Comparison of ENCODE assay signal across 23 cellular contexts in genomic region chr18:28124239-28125029, GRCh38. TPM values are rescaled to one million over a fixed set of nuclear protein-coding genes. Genes with fewer than 3 reads are reported as not detected.
DNase-seq lines count a peak whose midpoint lies in the region; FAIRE-seq and TF ChIP-seq lines count a peak whose summit lies in the region.
"Had no signal": no experiment of that assay in that cellular context is flagged by ENCODE, and none has a peak within 500 bp of the region (broad histone marks: within the 10 kb centered on the region; RNA-seq: fewer than 3 reads in every experiment).

No MANE protein-coding gene starts in this region.

- intact Hi-C loops in left ventricle myocardium inferior (cut with micrococcal nuclease) (no loop called here), cardiac septum (cut with DNase I) (loop anchor here (5.0 kb wide), 2 partner anchors 38 to 53 kb away; partner anchors contain the start of gene CDH2), testis (cut with DNase I; ENCODE audit: low total_unique reads) (no loop called here)

- H3K9me3 ChIP-seq in left ventricle myocardium inferior (replicated peaks) (no peaks in the 10 kb centered on the region), testis (no peaks in the 10 kb centered on the region), MG63 (no peaks in the 10 kb centered on the region)
- H3K9me3 ChIP-seq: lower lobe of right lung, SJSA1, uterus had no signal

- FAIRE-seq in islet of Langerhans (lab: Jason Lieb, UNC) (peak; percentile 82), HTR-8/SVneo (lab: Jason Lieb, UNC) (no peak)

- H3K27me3 ChIP-seq in left ventricle myocardium inferior (ENCODE audit: low read depth), result no peaks in the 10 kb centered on the region
- no peaks in the 10 kb centered on the region for H3K27me3 ChIP-seq in testis
- no peaks in the 10 kb centered on the region for H3K27me3 ChIP-seq in MG63
- H3K27me3 ChIP-seq: SJSA1, uterus had no signal

- TF ChIP-seq CTCF in left ventricle myocardium inferior (IDR thresholded peaks at IDR 0.05; ENCODE audit: borderline replicate concordance) (no peak), cardiac fibroblast (IDR thresholded peaks at IDR 0.05; ENCODE audit: low read depth, low read length) (no peak), testis (IDR thresholded peaks at IDR 0.05) (no peak)

- peak overlapping the region; percentile 88 for H3K27ac ChIP-seq in left ventricle myocardium inferior (replicated peaks)
- H3K27ac ChIP-seq in testis, result peak overlapping the region; percentile 10 to 31
- H3K27ac ChIP-seq: epithelial cell of prostate, lower lobe of right lung, parathyroid adenoma, SJSA1, uterus had no signal

- 33 to 38% methylated on average over 4 of the region's 4 CpGs for WGBS in testis, 2 donors

- DNase-seq in left ventricle myocardium inferior, result no peak
- DNase-seq in cardiac septum (ENCODE audit: low spot score), result no peak
- DNase-seq in cardiac fibroblast (ENCODE audit: low read depth in 2 of 2), result peak; percentile 38 to 61
- no peak for DNase-seq in testis
- no peak for DNase-seq in T-helper 1 cell
- no peak for DNase-seq in HTR-8/SVneo (ENCODE audit: insufficient read length, low spot score)
- no peak for DNase-seq in MG63
- DNase-seq: activated CD4-positive, alpha-beta T cell treated with anti-CD3 and anti-CD28 coated beads, Interleukin-2, amount 50 U/mL, for 4 hours; activated naive CD4-positive, alpha-beta T cell; anterior cingulate cortex; cortex of kidney; DMS153; GDM1; glutamatergic neuron; lower lobe of right lung; NCI-H1105 treated with DMSO at 0.1 percent for 48 hours; NCI-H526 treated with DMSO at 0.1 percent for 48 hours; stimulated activated CD4-positive, alpha-beta T cell treated with anti-CD3 and anti-CD28 coated beads, Interleukin-12 subunit alpha, Interleukin-12 subunit beta, amount 100 ng/mL, for 4 hours; uterus had no signal

- no peaks in the 10 kb centered on the region for H3K36me3 ChIP-seq in left ventricle myocardium inferior
- no peaks in the 10 kb centered on the region for H3K36me3 ChIP-seq in testis (ENCODE audit: low read depth, missing control alignments)
- H3K36me3 ChIP-seq in MG63, result no peaks in the 10 kb centered on the region
- H3K36me3 ChIP-seq: lower lobe of right lung, SJSA1, uterus had no signal

- TF ChIP-seq POLR2A in testis (IDR thresholded peaks at IDR 0.05), result no peak

- H3K4me3 ChIP-seq in left ventricle myocardium inferior (peak overlapping the region; percentile 4), cardiac fibroblast (replicated peaks in 1 of 2; ENCODE audit: low read depth in 2 of 2, low read length in 2 of 2) (no peak overlapping the region), testis (no peak overlapping the region), MG63 (no peak overlapping the region)
- H3K4me3 ChIP-seq: lower lobe of right lung, SJSA1, uterus had no signal

- H3K4me1 ChIP-seq in left ventricle myocardium inferior (peaks cover 68% of the 10 kb centered on the region), testis (peaks cover 36% of the 10 kb centered on the region)
- H3K4me1 ChIP-seq: lower lobe of right lung, uterus had no signal

RNA-seq across cellular contexts. Expression of gene CDH2, which starts 52.5 kb away (rescaled TPM):
- total RNA-seq in left ventricle myocardium inferior, result 370 TPM
- total RNA-seq in cardiac septum, result 367 TPM
- total RNA-seq in testis, result 100 to 1,000 TPM; 128 to 165 TPM
- polyA plus RNA-seq in testis (ENCODE audit: insufficient read depth, low read depth, low replicate concordance), result 98.6 TPM
- total RNA-seq in MG63 (2014; rRNA removed; shearing (Covaris generic); ENCODE audit: low replicate concordance), result 19.8 and 34.1 TPM in 2 replicates

Comparison
In these comparisons a context has a peak if more than half of its experiments do, and no peak if none do; other contexts are left out.
1. DNase-seq: peak in cardiac fibroblast (2 of 2); none in left ventricle myocardium inferior (single experiment), cardiac septum (single experiment), testis (single experiment), T-helper 1 cell (0 of 5), HTR-8/SVneo (single experiment) and MG63 (single experiment).